Comparison of ENCODE assay signal across 8 cellular contexts in genomic region chr6:1388927-1389790, GRCh38. TPM values are rescaled to one million over a fixed set of nuclear protein-coding genes. Genes with fewer than 3 reads are reported as not detected.
DNase-seq lines count a peak whose midpoint lies in the region; ATAC-seq and TF ChIP-seq lines count a peak whose summit lies in the region.

Gene FOXF2, plus strand, starts transcription at chr6:1389576. Its CDS starts 372 bp downstream, at chr6:1389948.

- in situ Hi-C loops in SK-MEL-5 (cut with HindIII; ENCODE audit: low pct_unique_long_range_greater_than_20kb, low sequenced_read_pairs): no loop called here

- H3K4me1 ChIP-seq in psoas muscle: peaks cover 4% of the 10 kb centered on the region

- TF ChIP-seq CTCF in fibroblast of the aortic adventitia (IDR thresholded peaks at IDR 0.05; ENCODE audit: insufficient read depth, low read length) (no peak), psoas muscle (IDR thresholded peaks at IDR 0.05) (no peak)

- peak; percentile 55 for DNase-seq in EL
- DNase-seq in SK-MEL-5 (ENCODE audit: low read depth, low spot score): peak; percentile 17
- DNase-seq in fibroblast of the aortic adventitia (ENCODE audit: low read depth): no peak
- peak in 1 of 2 donors; percentile 54 for DNase-seq in psoas muscle
- DNase-seq in NCI-H2107 treated with DMSO at 0.1 percent for 48 hours (lab: John Stamatoyannopoulos, UW; ENCODE audit: unreplicated experiment): no peak
- no peak for DNase-seq in NCI-H2171 (lab: John Stamatoyannopoulos, UW)

- H3K27ac ChIP-seq in psoas muscle: no peak within 1 kb of the TSS

- peak in 1 of 4 donors; percentile 42 for ATAC-seq in psoas muscle
- ATAC-seq in GM18907 (IDR thresholded peaks at IDR 0.05; ENCODE audit: unreplicated experiment): no peak
- ATAC-seq in GM18867 (IDR thresholded peaks at IDR 0.05; ENCODE audit: unreplicated experiment): no peak

- H3K4me3 ChIP-seq in fibroblast of the aortic adventitia (ENCODE audit: low read depth, low read length) (peak within 1 kb of the TSS; percentile 79), psoas muscle (peak within 1 kb of the TSS; percentile 60)

- no peaks in the 10 kb centered on the region for H3K36me3 ChIP-seq in psoas muscle (ENCODE audit: insufficient read depth in 1 of 2, low read depth in 1 of 2)

- intact Hi-C loops in psoas muscle (cut with DNase I): loop anchor here in 1 of 2 donors (10.0 kb wide), 1 partner anchor 664 kb away; no protein-coding TSS in a partner anchor

- H3K9me3 ChIP-seq in psoas muscle: no peaks in the 10 kb centered on the region

- WGBS in psoas muscle, 3 donors: 2% methylated on average over 36 to 75 of the region's 84 CpGs

- H3K27me3 ChIP-seq in psoas muscle (ENCODE audit: insufficient read depth in 3 of 3, low read length in 2 of 3): peaks cover 0 to 90% (median 61%) of the 10 kb centered on the region in 3 donors

RNA-seq across cellular contexts. Expression of gene FOXF2, which starts in this region (rescaled TPM):
- 3.8 and 6.0 TPM in 2 replicates for total RNA-seq in SK-MEL-5 (2014; rRNA removed; shearing (Covaris generic))
- 11.2 and 12.2 TPM in 2 replicates for polyA plus RNA-seq in SK-MEL-5 (2015; cell fraction: cytosol; rRNA removed)
- 4.4 and 6.3 TPM in 2 replicates for polyA plus RNA-seq in SK-MEL-5 (2015; cell fraction: nucleus; rRNA removed)
- total RNA-seq in fibroblast of the aortic adventitia (ENCODE audit: low replicate concordance) (0.25 and 8.1 TPM in 2 replicates), psoas muscle (under 1 TPM; 0.12 to 0.54 (median 0.28) TPM)
- under 1 TPM; 0.07 to 0.42 (median 0.17) TPM for polyA plus RNA-seq in psoas muscle

Comparison
In these comparisons a context has a peak if more than half of its experiments do, and no peak if none do; other contexts are left out.
1. DNase-seq: peak in EL (single experiment) and SK-MEL-5 (single experiment); none in fibroblast of the aortic adventitia (single experiment), NCI-H2107 treated with DMSO at 0.1 percent for 48 hours (single experiment) and NCI-H2171 (single experiment).